ENCODE assay signal across 14 cellular contexts in the genomic region with DNA sequence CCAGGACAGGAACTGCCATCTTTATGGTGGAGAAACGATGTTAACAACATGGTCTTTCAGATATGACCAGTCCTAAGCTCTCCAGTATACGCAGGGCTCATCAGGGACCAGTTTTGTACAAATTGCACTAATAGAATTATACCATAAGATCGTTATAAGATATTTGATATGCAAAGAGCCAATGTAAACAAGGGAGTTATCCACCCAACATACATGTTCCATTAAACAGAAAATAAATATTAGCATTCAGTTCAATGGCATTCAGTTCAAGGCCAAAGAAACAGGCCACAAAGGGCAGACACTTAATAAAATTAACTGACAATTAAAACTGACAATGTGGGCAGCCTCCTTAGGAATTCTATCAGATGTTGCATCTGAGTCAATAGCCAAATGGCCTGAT. TPM values are rescaled to one million over a fixed set of nuclear protein-coding genes. Genes with fewer than 3 reads are reported as not detected.
DNase-seq lines count a peak whose midpoint lies in the region; ATAC-seq, FAIRE-seq and TF ChIP-seq lines count a peak whose summit lies in the region.
"Had no signal": no experiment of that assay in that cellular context is flagged by ENCODE, and none has a peak within 500 bp of the region (broad histone marks: within the 10 kb centered on the region; RNA-seq: fewer than 3 reads in every experiment).

No MANE protein-coding gene starts in this region.

- dilution Hi-C loops in endothelial cell of umbilical vein (cut with MboI; ENCODE audit: extremely low pct_ligation_motif_present, low sequenced_read_pairs): no loop called here

- peaks cover 19% of the 10 kb centered on the region; the same call in 1 of the 2 replicates for H3K79me2 ChIP-seq in PC-9 (ENCODE audit: low read depth)
- peaks cover 38% of the 10 kb centered on the region for H3K79me2 ChIP-seq in endothelial cell of umbilical vein (ENCODE audit: control insufficient read depth, insufficient read depth, low read length)

- 74 to 86% (median 84%) methylated on average over 3 of the region's 3 CpGs for WGBS in psoas muscle, 3 donors

- H3K36me3 ChIP-seq in GM06990 (ENCODE audit: control insufficient read depth, insufficient read depth, low read length) (peaks cover 3% of the 10 kb centered on the region), PC-9 (ENCODE audit: low read depth) (no peaks in the 10 kb centered on the region), endothelial cell of umbilical vein (ENCODE audit: control insufficient read depth in 2 of 2, extremely low read depth in 1 of 2, insufficient read depth in 2 of 2, low read length in 2 of 2) (peaks cover 0 to 8% of the 10 kb centered on the region in 2 experiments), psoas muscle (ENCODE audit: insufficient read depth in 1 of 2, low read depth in 1 of 2) (peaks cover 0 to under 1% of the 10 kb centered on the region in 2 donors)
- H3K36me3 ChIP-seq: prostate gland had no signal

- POLR2A ChIA-PET in PC-9 (lab: Charles Lee; ENCODE audit: unreplicated experiment): no interaction called here
- POLR2A ChIA-PET in endothelial cell of umbilical vein (lab: Charles Lee): no interaction called here
- POLR2A ChIA-PET in activated CD4-positive, alpha-beta memory T cell treated with anti-CD3 and anti-CD28 coated beads, Interleukin-2, amount 10 ng/mL, durations not matched to agents 7 days and 5 days (lab: Charles Lee): interaction anchor here (1.2 to 3.0 kb wide), 5 partner anchors 19 to 156 kb away, joined by 4 to 18 read pairs (median 5); partner anchors contain the start of genes SIRT5 and TBC1D7

- intact Hi-C loops in PC-9 (cut with micrococcal nuclease; ENCODE audit: unreplicated experiment) (loop anchor here (5.0 kb wide), 1 partner anchor 87 kb away; the partner anchor contains the start of gene SIRT5), endothelial cell of umbilical vein (cut with micrococcal nuclease) (loop anchor here (5.0 kb wide), 1 partner anchor 222 kb away; no protein-coding TSS in a partner anchor), psoas muscle (cut with DNase I) (loop anchor here (5.0 kb wide), 4 partner anchors 37 to 148 kb away; no protein-coding TSS in a partner anchor)

- CTCF ChIA-PET in PC-9 (lab: Charles Lee) (no interaction called here), endothelial cell of umbilical vein (lab: Charles Lee) (interaction anchor here (0.7 to 5.4 kb wide), 7 partner anchors 11 to 149 kb away, joined by 3 to 60 read pairs (median 8); partner anchors contain the start of gene SIRT5)
- CTCF ChIA-PET in activated CD4-positive, alpha-beta memory T cell treated with anti-CD3 and anti-CD28 coated beads, Interleukin-2, amount 10 ng/mL, durations not matched to agents 7 days and 5 days (lab: Charles Lee): interaction anchor here (0.7 to 2.6 kb wide), 6 partner anchors 56 to 582 kb away, joined by 3 to 13 read pairs (median 4); partner anchors contain the start of genes SIRT5 and TBC1D7

- DNase-seq in GM06990 (ENCODE audit: extremely low read depth, insufficient read length) (no peak), PC-9 (no peak), endothelial cell of umbilical vein (ENCODE audit: low read depth, low spot score) (no peak), psoas muscle (no peak), T-helper 9 cell (no peak), C1 segment of cervical spinal cord (lab: John Stamatoyannopoulos, UW) (no peak)
- DNase-seq in activated CD4-positive, alpha-beta memory T cell treated with anti-CD3 and anti-CD28 coated beads, Interleukin-2, amount 10 ng/mL, durations not matched to agents 7 days and 5 days: no peak
- DNase-seq: activated naive CD4-positive, alpha-beta T cell treated with anti-CD3 and anti-CD28 coated beads, Interleukin-2, amount 50 U/mL, for 16 hours; EL; foreskin fibroblast; NCI-H2029; SW 1271 had no signal

- H3K9me1 ChIP-seq in endothelial cell of umbilical vein (replicated peaks; ENCODE audit: control insufficient read depth, extremely low read depth, insufficient read depth, low read length): no peaks in the 10 kb centered on the region

- FAIRE-seq in endothelial cell of umbilical vein (lab: Jason Lieb, UNC): no peak

- H3K4me3 ChIP-seq in GM06990 (replicated peaks; ENCODE audit: low read depth, low read length) (peak overlapping the region; percentile 93), PC-9 (no peak overlapping the region; the same call in 1 of the 2 replicates), endothelial cell of umbilical vein (replicated peaks in 1 of 3; ENCODE audit: insufficient read depth in 1 of 3, low read depth in 1 of 3, low read length in 3 of 3) (peak overlapping the region; percentile 35 to 79 (median 62)), psoas muscle (peak overlapping the region; percentile 89)

- peaks cover 24% of the 10 kb centered on the region for H3K27me3 Mint-ChIP-seq in activated CD4-positive, alpha-beta memory T cell treated with anti-CD3 and anti-CD28 coated beads, Interleukin-2, amount 10 ng/mL, durations not matched to agents 7 days and 5 days

- no peak overlapping the region for H3K9ac ChIP-seq in endothelial cell of umbilical vein (replicated peaks; ENCODE audit: extremely low read depth, insufficient read depth, low read length)

- H3K4me1 Mint-ChIP-seq in activated CD4-positive, alpha-beta memory T cell treated with anti-CD3 and anti-CD28 coated beads, Interleukin-2, amount 10 ng/mL, durations not matched to agents 7 days and 5 days: peaks cover 46% of the 10 kb centered on the region

- TF ChIP-seq POLR2A in endothelial cell of umbilical vein (IDR thresholded peaks at IDR 0.05; ENCODE audit: low read depth, low read length): peak; percentile 48

- H3K9me3 Mint-ChIP-seq in activated CD4-positive, alpha-beta memory T cell treated with anti-CD3 and anti-CD28 coated beads, Interleukin-2, amount 10 ng/mL, durations not matched to agents 7 days and 5 days: no peaks in the 10 kb centered on the region

- H3K9me3 ChIP-seq in PC-9 (ENCODE audit: insufficient read depth, low read depth) (no peaks in the 10 kb centered on the region), endothelial cell of umbilical vein (replicated peaks; ENCODE audit: control insufficient read depth, insufficient read depth, low read length) (no peaks in the 10 kb centered on the region), psoas muscle (no peaks in the 10 kb centered on the region)
- H3K9me3 ChIP-seq: prostate gland had no signal

- H3K27ac ChIP-seq in PC-9 (no peak overlapping the region), endothelial cell of umbilical vein (ENCODE audit: insufficient read depth, low read depth, low read length) (no peak overlapping the region), psoas muscle (peak overlapping the region; percentile 97)

- H3K36me3 Mint-ChIP-seq in activated CD4-positive, alpha-beta memory T cell treated with anti-CD3 and anti-CD28 coated beads, Interleukin-2, amount 10 ng/mL, durations not matched to agents 7 days and 5 days (ENCODE audit: low read depth): no peaks in the 10 kb centered on the region

- no peak overlapping the region for H3K27ac Mint-ChIP-seq in activated CD4-positive, alpha-beta memory T cell treated with anti-CD3 and anti-CD28 coated beads, Interleukin-2, amount 10 ng/mL, durations not matched to agents 7 days and 5 days

- BruUV-seq in PC-9 (replicated peaks; lab: Mats Ljungman, UMichigan) (no TSS peak), endothelial cell of umbilical vein (replicated peaks; lab: Mats Ljungman, UMichigan) (no TSS peak)

- no peak overlapping the region for H3K4me3 Mint-ChIP-seq in activated CD4-positive, alpha-beta memory T cell treated with anti-CD3 and anti-CD28 coated beads, Interleukin-2, amount 10 ng/mL, durations not matched to agents 7 days and 5 days

- no peak for TF ChIP-seq CTCF in GM06990 (IDR thresholded peaks at IDR 0.05; ENCODE audit: insufficient read depth, low read length, poor library complexity, severe bottlenecking)
- no peak for TF ChIP-seq CTCF in PC-9 (conservative IDR thresholded peaks at IDR 0.05)
- TF ChIP-seq CTCF in endothelial cell of umbilical vein (IDR thresholded peaks at IDR 0.05; ENCODE audit: extremely low read depth in 1 of 2, insufficient read depth in 1 of 2, low read depth in 1 of 2, low read length in 2 of 2): no peak
- no peak for TF ChIP-seq CTCF in psoas muscle (IDR thresholded peaks at IDR 0.05)

- no peaks in the 10 kb centered on the region for H3K9me2 ChIP-seq in PC-9 (ENCODE audit: insufficient read depth)

- H3K27me3 ChIP-seq in GM06990 (replicated peaks; ENCODE audit: control insufficient read depth, insufficient read depth, low read length) (no peaks in the 10 kb centered on the region), PC-9 (ENCODE audit: insufficient read depth, low read depth) (no peaks in the 10 kb centered on the region), endothelial cell of umbilical vein (ENCODE audit: control insufficient read depth in 2 of 2, insufficient read depth in 2 of 2, low read length in 2 of 2) (no peaks in the 10 kb centered on the region), psoas muscle (ENCODE audit: insufficient read depth in 3 of 3, low read length in 2 of 3) (no peaks in the 10 kb centered on the region)

- H4K20me1 ChIP-seq in PC-9 (ENCODE audit: insufficient read depth): no peaks in the 10 kb centered on the region
- no peaks in the 10 kb centered on the region for H4K20me1 ChIP-seq in endothelial cell of umbilical vein (replicated peaks; ENCODE audit: control insufficient read depth, extremely low read depth, insufficient read depth, low read length)

- H2AFZ ChIP-seq in PC-9 (no peak overlapping the region), endothelial cell of umbilical vein (ENCODE audit: low read depth, low read length) (no peak overlapping the region)

- no peak for ATAC-seq in psoas muscle
- no peak for ATAC-seq in GM19397 (IDR thresholded peaks at IDR 0.05; ENCODE audit: unreplicated experiment)

- H3F3A ChIP-seq in PC-9 (ENCODE audit: insufficient read depth, low read depth): peaks cover 5% of the 10 kb centered on the region; the same call in 1 of the 2 replicates

- peaks cover 23% of the 10 kb centered on the region for H3K4me1 ChIP-seq in PC-9 (replicated peaks; ENCODE audit: insufficient read depth)
- H3K4me1 ChIP-seq in endothelial cell of umbilical vein (ENCODE audit: control insufficient read depth, extremely low read depth, insufficient read depth, low read length): peaks cover 23% of the 10 kb centered on the region
- peaks cover 57% of the 10 kb centered on the region for H3K4me1 ChIP-seq in psoas muscle
- H3K4me1 ChIP-seq: prostate gland had no signal

- H3K4me2 ChIP-seq in PC-9 (peak overlapping the region; percentile 64), endothelial cell of umbilical vein (ENCODE audit: insufficient read depth, low read length) (peak overlapping the region; percentile 74)

RNA-seq across cellular contexts. Expression of gene GFOD1, which starts 2.6 kb away (rescaled TPM):
- total RNA-seq in PC-9 (2021) (0.68 and 1.2 TPM in 2 replicates), endothelial cell of umbilical vein (24.1 and 26.3 TPM in 2 replicates), psoas muscle (10 to 100 TPM; 16.7 to 34.2 (median 23.9) TPM)
- polyA plus RNA-seq in endothelial cell of umbilical vein (10.8 and 12.1 TPM in 2 replicates), psoas muscle (10 to 100 TPM in 1 of 3 donors, 1 to 10 TPM in 2; 5.9 to 12.0 (median 8.3) TPM)
- polyA plus RNA-seq in endothelial cell of umbilical vein (2011; cell fraction: cytosol; rRNA removed): 9.3 and 11.7 TPM in 2 replicates
- polyA plus RNA-seq in endothelial cell of umbilical vein (2011; cell fraction: nucleus; rRNA removed): 22.4 and 23.3 TPM in 2 replicates
- 3.4 and 4.5 TPM in 2 replicates for polyA plus RNA-seq in endothelial cell of umbilical vein (2012)
- 39.3 and 39.6 TPM in 2 replicates for polyA minus RNA-seq in endothelial cell of umbilical vein
- polyA minus RNA-seq in endothelial cell of umbilical vein (2011; cell fraction: cytosol; rRNA and poly(A)+ RNA removed): 8.0 TPM
- polyA minus RNA-seq in endothelial cell of umbilical vein (2011; cell fraction: nucleus; rRNA and poly(A)+ RNA removed): 47.0 and 49.5 TPM in 2 replicates
- total RNA-seq in activated CD4-positive, alpha-beta memory T cell treated with anti-CD3 and anti-CD28 coated beads, Interleukin-2, amount 10 ng/mL, durations not matched to agents 7 days and 5 days: 1 to 10 TPM; 3.0 TPM
